Comparison of ENCODE assay signal across 14 cellular contexts in the genomic region with DNA sequence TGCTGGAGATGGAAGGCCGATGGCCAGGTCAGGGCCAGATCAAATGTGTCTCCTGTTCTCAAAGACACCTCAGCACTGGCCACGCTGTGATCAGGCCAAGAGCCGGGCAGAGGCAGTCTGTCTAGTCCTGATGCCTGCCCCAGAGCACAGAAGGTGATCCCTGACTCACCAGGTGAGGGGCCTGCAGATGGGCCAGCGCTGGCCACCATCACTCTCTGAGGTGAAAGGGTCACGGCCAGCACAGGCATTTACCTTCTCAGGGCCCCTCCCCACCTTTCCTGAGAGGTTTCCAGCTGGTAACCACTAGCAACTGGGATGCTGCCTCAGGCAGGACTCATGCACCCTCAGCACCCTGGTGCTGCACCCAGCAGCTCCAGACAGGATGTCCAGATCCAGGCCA. TPM values are rescaled to one million over a fixed set of nuclear protein-coding genes. Genes with fewer than 3 reads are reported as not detected.
DNase-seq lines count a peak whose midpoint lies in the region; ATAC-seq and TF ChIP-seq lines count a peak whose summit lies in the region.
"Had no signal": no experiment of that assay in that cellular context is flagged by ENCODE, and none has a peak within 500 bp of the region (broad histone marks: within the 10 kb centered on the region; RNA-seq: fewer than 3 reads in every experiment).

No MANE protein-coding gene starts in this region.

- no peaks in the 10 kb centered on the region for H3K9me3 ChIP-seq in transverse colon
- no peaks in the 10 kb centered on the region for H3K9me3 ChIP-seq in right lobe of liver
- no peaks in the 10 kb centered on the region for H3K9me3 ChIP-seq in uterus
- H3K9me3 ChIP-seq: ascending aorta, MG63, upper lobe of right lung had no signal

- TF ChIP-seq POLR2A in transverse colon (IDR thresholded peaks at IDR 0.05) (no peak), right lobe of liver (IDR thresholded peaks at IDR 0.05) (no peak), uterus (IDR thresholded peaks at IDR 0.05) (no peak)

- CTCF ChIA-PET in activated CD8-positive, alpha-beta T cell treated with anti-CD3 and anti-CD28 coated beads for 36 hours (lab: Charles Lee) = interaction anchor here (0.9 to 3.9 kb wide), 7 partner anchors 11 to 149 kb away, joined by 3 to 15 read pairs (median 7); a partner anchor contains a TSS

- WGBS in transverse colon (ENCODE audit: low coverage in 1 of 2), 2 donors = 75% methylated on average over 5 of the region's 5 CpGs; no CpG with 5 or more reads in 1 of the 2 donors
- WGBS in right lobe of liver (ENCODE audit: insufficient coverage, low coverage, low lambda C conversion rate, missing lambda C conversion rate) = 60% methylated on average over 2 of the region's 5 CpGs

- H3K36me3 Mint-ChIP-seq in activated T-cell treated with anti-CD3 and anti-CD28 coated beads, Interleukin-2, amount 50 U/mL, for 72 hours (ENCODE audit: insufficient read depth in 2 of 2) = peaks cover 3 to 5% of the 10 kb centered on the region in 2 donors
- H3K36me3 Mint-ChIP-seq in activated CD8-positive, alpha-beta T cell treated with anti-CD3 and anti-CD28 coated beads for 36 hours (ENCODE audit: low read depth) = peaks cover 5% of the 10 kb centered on the region
- peaks cover under 1% of the 10 kb centered on the region for H3K36me3 Mint-ChIP-seq in memory B cell

- intact Hi-C loops in activated CD8-positive, alpha-beta T cell treated with anti-CD3 and anti-CD28 coated beads for 36 hours (cut with micrococcal nuclease) = no loop called here
- intact Hi-C loops in transverse colon (cut with DNase I; ENCODE audit: low total_unique reads) (loop anchor here (10.0 kb wide), 1 partner anchor 217 kb away; a partner anchor contains a TSS), right lobe of liver (cut with DNase I) (no loop called here), uterus (cut with DNase I; ENCODE audit: low total_unique reads) (no loop called here)

- no peaks in the 10 kb centered on the region for H3K27me3 ChIP-seq in transverse colon
- no peaks in the 10 kb centered on the region for H3K27me3 ChIP-seq in right lobe of liver
- no peaks in the 10 kb centered on the region for H3K27me3 ChIP-seq in uterus
- H3K27me3 ChIP-seq: ascending aorta, MG63, upper lobe of right lung had no signal

- TF ChIP-seq CTCF in activated CD8-positive, alpha-beta T cell treated with anti-CD3 and anti-CD28 coated beads for 36 hours (IDR thresholded peaks at IDR 0.05) = no peak
- TF ChIP-seq CTCF in transverse colon (IDR thresholded peaks at IDR 0.05) (no peak), right lobe of liver (IDR thresholded peaks at IDR 0.05) (no peak), uterus (IDR thresholded peaks at IDR 0.05) (no peak), GM13977 (IDR thresholded peaks at IDR 0.05; ENCODE audit: extremely low read depth, insufficient read depth, missing control alignments) (no peak)

- H3K27ac Mint-ChIP-seq in activated T-cell treated with anti-CD3 and anti-CD28 coated beads, Interleukin-2, amount 50 U/mL, for 72 hours = peak overlapping the region; percentile 9
- H3K27ac Mint-ChIP-seq in activated CD8-positive, alpha-beta T cell treated with anti-CD3 and anti-CD28 coated beads for 36 hours = peak overlapping the region; percentile 95
- no peak overlapping the region for H3K27ac Mint-ChIP-seq in memory B cell

- H3K4me3 ChIP-seq in transverse colon (no peak overlapping the region), right lobe of liver (no peak overlapping the region), uterus (no peak overlapping the region)
- H3K4me3 ChIP-seq: GM23248, MG63, upper lobe of right lung had no signal

- H3K27ac ChIP-seq in transverse colon = peak overlapping the region in 3 of 4 donors; percentile 83 to 91 (median 90)
- no peak overlapping the region for H3K27ac ChIP-seq in right lobe of liver
- no peak overlapping the region for H3K27ac ChIP-seq in uterus
- H3K27ac ChIP-seq: ascending aorta, GM23248, upper lobe of right lung had no signal

- POLR2A ChIA-PET in activated CD8-positive, alpha-beta T cell treated with anti-CD3 and anti-CD28 coated beads for 36 hours (lab: Charles Lee) = interaction anchor here (2.7 to 3.8 kb wide), 2 partner anchors 32 to 53 kb away, joined by 8 to 21 read pairs; a partner anchor contains a TSS

- peaks cover 67% of the 10 kb centered on the region for H3K4me1 Mint-ChIP-seq in activated T-cell treated with anti-CD3 and anti-CD28 coated beads, Interleukin-2, amount 50 U/mL, for 72 hours (ENCODE audit: low read depth)
- H3K4me1 Mint-ChIP-seq in activated CD8-positive, alpha-beta T cell treated with anti-CD3 and anti-CD28 coated beads for 36 hours (ENCODE audit: low read depth) = peaks cover 69% of the 10 kb centered on the region
- peaks cover 48% of the 10 kb centered on the region for H3K4me1 Mint-ChIP-seq in memory B cell

- peak overlapping the region; percentile 31 to 81 for H3K4me3 Mint-ChIP-seq in activated T-cell treated with anti-CD3 and anti-CD28 coated beads, Interleukin-2, amount 50 U/mL, for 72 hours
- peak overlapping the region; percentile 70 for H3K4me3 Mint-ChIP-seq in activated CD8-positive, alpha-beta T cell treated with anti-CD3 and anti-CD28 coated beads for 36 hours
- peak overlapping the region; percentile 51 for H3K4me3 Mint-ChIP-seq in memory B cell

- H3K9me3 Mint-ChIP-seq in activated T-cell treated with anti-CD3 and anti-CD28 coated beads, Interleukin-2, amount 50 U/mL, for 72 hours = no peaks in the 10 kb centered on the region
- H3K9me3 Mint-ChIP-seq in activated CD8-positive, alpha-beta T cell treated with anti-CD3 and anti-CD28 coated beads for 36 hours = no peaks in the 10 kb centered on the region
- no peaks in the 10 kb centered on the region for H3K9me3 Mint-ChIP-seq in memory B cell

- H3K4me1 ChIP-seq in transverse colon = peaks cover 53 to 64% (median 57%) of the 10 kb centered on the region in 4 donors
- H3K4me1 ChIP-seq in right lobe of liver = peaks cover 0 to 17% (median 4%) of the 10 kb centered on the region in 4 donors
- peaks cover 0 to 25% of the 10 kb centered on the region in 2 donors for H3K4me1 ChIP-seq in uterus

- H3K36me3 ChIP-seq in transverse colon (peaks cover 0 to 6% (median 2%) of the 10 kb centered on the region in 4 donors), right lobe of liver (peaks cover 0 to 11% (median 4%) of the 10 kb centered on the region in 4 donors), uterus (no peaks in the 10 kb centered on the region)

- in situ Hi-C loops in transverse colon (cut with MboI; ENCODE audit: low pct_ligation_motif_present in 1 of 4, low pct_unique_long_range_greater_than_20kb in 1 of 4, low sequenced_read_pairs in 3 of 4) = no loop called here
- in situ Hi-C loops in GM13977 (cut with MboI; ENCODE audit: low pct_unique_long_range_greater_than_20kb, low sequenced_read_pairs, unreplicated experiment) = no loop called here

- no peak for ATAC-seq in activated T-cell treated with anti-CD3 and anti-CD28 coated beads, Interleukin-2, amount 50 U/mL, for 72 hours (replicated peaks in 1 of 2)
- no peak for ATAC-seq in activated CD8-positive, alpha-beta T cell treated with anti-CD3 and anti-CD28 coated beads for 36 hours
- ATAC-seq in memory B cell (ENCODE audit: low read depth) (no peak), right lobe of liver (no peak)
- ATAC-seq: upper lobe of right lung had no signal

- TF ChIP-seq EP300 in transverse colon (IDR thresholded peaks at IDR 0.05; ENCODE audit: low read depth) = no peak

- no peak for DNase-seq in activated T-cell treated with anti-CD3 and anti-CD28 coated beads, Interleukin-2, amount 50 U/mL, for 72 hours
- DNase-seq in activated T-cell treated with anti-CD3 and anti-CD28 coated beads, Interleukin-2, amount 50 U/mL, for 1 hour = no peak
- DNase-seq in activated CD8-positive, alpha-beta T cell treated with anti-CD3 and anti-CD28 coated beads for 36 hours = no peak
- DNase-seq in memory B cell (ENCODE audit: low spot score in 2 of 2) (no peak), transverse colon (no peak), right lobe of liver (no peak), uterus (no peak), GM13977 (ENCODE audit: low spot score) (no peak)
- DNase-seq: GM23248, kidney glomerular epithelial cell, MG63, NCI-H2171, upper lobe of right lung had no signal

- no peaks in the 10 kb centered on the region for H3K27me3 Mint-ChIP-seq in activated T-cell treated with anti-CD3 and anti-CD28 coated beads, Interleukin-2, amount 50 U/mL, for 72 hours (ENCODE audit: low read depth)
- no peaks in the 10 kb centered on the region for H3K27me3 Mint-ChIP-seq in activated CD8-positive, alpha-beta T cell treated with anti-CD3 and anti-CD28 coated beads for 36 hours
- no peaks in the 10 kb centered on the region for H3K27me3 Mint-ChIP-seq in memory B cell

RNA-seq across cellular contexts. Expression of a gene that starts 2.9 kb away (rescaled TPM):
- total RNA-seq in activated T-cell treated with anti-CD3 and anti-CD28 coated beads, Interleukin-2, amount 50 U/mL, for 72 hours = 100 to 1,000 TPM; 108 to 114 TPM
- 100 to 1,000 TPM; 120 TPM for total RNA-seq in activated CD8-positive, alpha-beta T cell treated with anti-CD3 and anti-CD28 coated beads for 36 hours
- 100 to 1,000 TPM in 2 of 4 donors, 10 to 100 TPM in 2; 59.9 to 241 (median 108) TPM for total RNA-seq in transverse colon
- 10 to 100 TPM; 18.3 to 28.9 (median 22.8) TPM for total RNA-seq in right lobe of liver
- 10 to 100 TPM; 35.0 to 84.0 (median 60.9) TPM for total RNA-seq in uterus

RNA-seq across cellular contexts. Expression of a gene that starts 9.4 kb away (rescaled TPM):
- total RNA-seq in activated T-cell treated with anti-CD3 and anti-CD28 coated beads, Interleukin-2, amount 50 U/mL, for 72 hours = 10 to 100 TPM; 25.5 to 28.8 TPM
- 1 to 10 TPM; 5.5 to 6.8 TPM for total RNA-seq in activated CD8-positive, alpha-beta T cell treated with anti-CD3 and anti-CD28 coated beads for 36 hours
- total RNA-seq in transverse colon (1 to 10 TPM in 3 of 4 donors, under 1 TPM in 1; 0.75 to 5.4 (median 1.2) TPM), right lobe of liver (10 to 100 TPM in 1 of 6 experiments, 1 to 10 TPM in 5; 1.0 to 19.2 (median 2.2) TPM), uterus (under 1 TPM in 2 of 4 donors, not detected in 2; 0.14 to 0.95 TPM)
- total RNA-seq: ascending aorta had no signal

RNA-seq across cellular contexts. Expression of a gene that starts 14.7 kb away (rescaled TPM):
- total RNA-seq in activated T-cell treated with anti-CD3 and anti-CD28 coated beads, Interleukin-2, amount 50 U/mL, for 72 hours = 1 to 10 TPM; 3.4 to 5.2 TPM
- under 1 TPM in 1 of 2 experiments, not detected in 1; 0.29 TPM for total RNA-seq in activated CD8-positive, alpha-beta T cell treated with anti-CD3 and anti-CD28 coated beads for 36 hours
- total RNA-seq in transverse colon = not detected
- not detected for total RNA-seq in right lobe of liver
- not detected for total RNA-seq in uterus
- total RNA-seq: ascending aorta, GM23248, upper lobe of right lung had no signal

RNA-seq across cellular contexts. Expression of a gene that starts 35.5 kb away (rescaled TPM):
- 10 to 100 TPM; 64.8 to 64.9 TPM for total RNA-seq in activated T-cell treated with anti-CD3 and anti-CD28 coated beads, Interleukin-2, amount 50 U/mL, for 72 hours
- 10 to 100 TPM; 48.0 to 48.8 TPM for total RNA-seq in activated CD8-positive, alpha-beta T cell treated with anti-CD3 and anti-CD28 coated beads for 36 hours
- 100 to 1,000 TPM in 1 of 4 donors, 10 to 100 TPM in 3; 54.0 to 119 (median 79.9) TPM for total RNA-seq in transverse colon
- 10 to 100 TPM; 33.2 to 47.6 (median 41.7) TPM for total RNA-seq in right lobe of liver
- 10 to 100 TPM; 19.7 to 61.3 (median 32.0) TPM for total RNA-seq in uterus

RNA-seq across cellular contexts. Expression of a gene that starts 36.1 kb away (rescaled TPM):
- total RNA-seq in activated T-cell treated with anti-CD3 and anti-CD28 coated beads, Interleukin-2, amount 50 U/mL, for 72 hours = 100 to 1,000 TPM; 120 to 141 TPM
- 100 to 1,000 TPM; 121 to 126 TPM for total RNA-seq in activated CD8-positive, alpha-beta T cell treated with anti-CD3 and anti-CD28 coated beads for 36 hours
- total RNA-seq in transverse colon (10 to 100 TPM; 26.5 to 64.7 (median 41.6) TPM), right lobe of liver (10 to 100 TPM; 11.4 to 17.3 (median 13.9) TPM), uterus (100 to 1,000 TPM in 1 of 4 donors, 10 to 100 TPM in 3; 51.7 to 155 (median 55.4) TPM)

Comparison
In these comparisons a context has a peak if more than half of its experiments do, and no peak if none do; other contexts are left out.
1. H3K27ac ChIP-seq: peak in transverse colon (3 of 4); none in right lobe of liver (0 of 3) and uterus (0 of 2).
2. Peak in every context shown above with its lines, with median percentiles within 50 percentile points of each other: H3K4me3 Mint-ChIP-seq.